ENCODE assay signal across 1 cellular context in the genomic region with DNA sequence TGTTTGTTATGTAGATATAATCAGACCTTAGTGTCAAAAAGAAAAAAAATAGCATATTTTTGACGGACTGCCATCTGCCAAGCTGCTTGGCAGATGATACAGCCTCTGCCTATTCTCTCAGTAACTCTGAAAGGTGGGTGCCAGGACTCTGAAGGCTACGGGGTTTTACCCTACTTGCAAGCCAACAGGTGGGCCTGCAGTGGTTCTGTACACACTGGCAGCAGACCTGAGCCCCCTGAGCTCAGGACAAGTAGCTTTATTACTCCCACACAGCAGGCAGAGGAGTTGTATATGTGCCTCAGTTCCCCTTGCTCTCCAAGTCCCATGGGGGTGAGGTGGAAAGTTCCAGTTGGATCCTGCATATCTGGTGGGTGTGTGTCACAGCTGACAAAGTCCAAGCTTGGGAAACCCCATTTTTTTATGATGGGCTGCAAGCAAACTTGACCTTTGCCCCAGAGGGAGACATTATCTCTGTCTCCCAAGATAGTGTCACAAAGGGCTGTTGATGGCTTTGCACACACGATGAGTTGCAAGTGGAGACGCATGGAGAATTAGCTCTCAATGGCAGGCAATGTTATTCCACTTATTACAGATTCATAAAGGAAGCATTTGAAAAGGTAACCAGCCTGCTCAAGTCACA.
TF ChIP-seq lines count a peak whose summit lies in the region.

No MANE protein-coding gene starts in this region.

TF ChIP-seq in HepG2, 621 proteins besides CTCF, POLR2A, EP300 and RAD21 (continued from another document and continues in another):
- no peak for TF ChIP-seq ZNF577 (CRISPR knock-in tag; IDR thresholded peaks at IDR 0.05; ENCODE audit: borderline replicate concordance, low read depth)
- TF ChIP-seq ZNF562 (CRISPR knock-in tag; IDR thresholded peaks at IDR 0.05; ENCODE audit: borderline replicate concordance): no peak
- no peak for TF ChIP-seq MATR3 (CRISPR knock-in tag; IDR thresholded peaks at IDR 0.05)
- TF ChIP-seq, protein P1, sequence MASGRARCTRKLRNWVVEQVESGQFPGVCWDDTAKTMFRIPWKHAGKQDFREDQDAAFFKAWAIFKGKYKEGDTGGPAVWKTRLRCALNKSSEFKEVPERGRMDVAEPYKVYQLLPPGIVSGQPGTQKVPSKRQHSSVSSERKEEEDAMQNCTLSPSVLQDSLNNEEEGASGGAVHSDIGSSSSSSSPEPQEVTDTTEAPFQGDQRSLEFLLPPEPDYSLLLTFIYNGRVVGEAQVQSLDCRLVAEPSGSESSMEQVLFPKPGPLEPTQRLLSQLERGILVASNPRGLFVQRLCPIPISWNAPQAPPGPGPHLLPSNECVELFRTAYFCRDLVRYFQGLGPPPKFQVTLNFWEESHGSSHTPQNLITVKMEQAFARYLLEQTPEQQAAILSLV (CRISPR knock-in tag; IDR thresholded peaks at IDR 0.05; ENCODE audit: borderline replicate concordance): no peak
- no peak for TF ChIP-seq HES4 (CRISPR knock-in tag; IDR thresholded peaks at IDR 0.05; ENCODE audit: borderline replicate concordance)
- peak; percentile 85 for TF ChIP-seq JUN (CRISPR knock-in tag; IDR thresholded peaks at IDR 0.05)
- TF ChIP-seq NR2F1 (CRISPR knock-in tag; IDR thresholded peaks at IDR 0.05): peak; percentile 88 to 91
- TF ChIP-seq, protein P2, sequence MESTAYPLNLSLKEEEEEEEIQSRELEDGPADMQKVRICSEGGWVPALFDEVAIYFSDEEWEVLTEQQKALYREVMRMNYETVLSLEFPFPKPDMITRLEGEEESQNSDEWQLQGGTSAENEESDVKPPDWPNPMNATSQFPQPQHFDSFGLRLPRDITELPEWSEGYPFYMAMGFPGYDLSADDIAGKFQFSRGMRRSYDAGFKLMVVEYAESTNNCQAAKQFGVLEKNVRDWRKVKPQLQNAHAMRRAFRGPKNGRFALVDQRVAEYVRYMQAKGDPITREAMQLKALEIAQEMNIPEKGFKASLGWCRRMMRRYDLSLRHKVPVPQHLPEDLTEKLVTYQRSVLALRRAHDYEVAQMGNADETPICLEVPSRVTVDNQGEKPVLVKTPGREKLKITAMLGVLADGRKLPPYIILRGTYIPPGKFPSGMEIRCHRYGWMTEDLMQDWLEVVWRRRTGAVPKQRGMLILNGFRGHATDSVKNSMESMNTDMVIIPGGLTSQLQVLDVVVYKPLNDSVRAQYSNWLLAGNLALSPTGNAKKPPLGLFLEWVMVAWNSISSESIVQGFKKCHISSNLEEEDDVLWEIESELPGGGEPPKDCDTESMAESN (CRISPR knock-in tag; conservative IDR thresholded peaks at IDR 0.05): 0 out of 2 replicates have a peak, but pooled peaks have one; percentile 38
- peak; percentile 62; the same call in 1 of the 2 replicates for TF ChIP-seq ZNF441 (CRISPR knock-in tag; IDR thresholded peaks at IDR 0.05; ENCODE audit: borderline replicate concordance)
- TF ChIP-seq, protein P3, sequence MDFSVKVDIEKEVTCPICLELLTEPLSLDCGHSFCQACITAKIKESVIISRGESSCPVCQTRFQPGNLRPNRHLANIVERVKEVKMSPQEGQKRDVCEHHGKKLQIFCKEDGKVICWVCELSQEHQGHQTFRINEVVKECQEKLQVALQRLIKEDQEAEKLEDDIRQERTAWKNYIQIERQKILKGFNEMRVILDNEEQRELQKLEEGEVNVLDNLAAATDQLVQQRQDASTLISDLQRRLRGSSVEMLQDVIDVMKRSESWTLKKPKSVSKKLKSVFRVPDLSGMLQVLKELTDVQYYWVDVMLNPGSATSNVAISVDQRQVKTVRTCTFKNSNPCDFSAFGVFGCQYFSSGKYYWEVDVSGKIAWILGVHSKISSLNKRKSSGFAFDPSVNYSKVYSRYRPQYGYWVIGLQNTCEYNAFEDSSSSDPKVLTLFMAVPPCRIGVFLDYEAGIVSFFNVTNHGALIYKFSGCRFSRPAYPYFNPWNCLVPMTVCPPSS (IDR thresholded peaks at IDR 0.05): no peak
- TF ChIP-seq MTF1 (CRISPR knock-in tag; IDR thresholded peaks at IDR 0.05): peak; percentile 42; the same call in 1 of the 2 replicates
- TF ChIP-seq KLF16 (CRISPR knock-in tag; IDR thresholded peaks at IDR 0.05): peak in 1 of 2 experiments; percentile 82; a peak in 2 of 4 replicates
- TF ChIP-seq GPN1 (CRISPR knock-in tag; IDR thresholded peaks at IDR 0.05; ENCODE audit: borderline replicate concordance): no peak
- TF ChIP-seq, protein P4, sequence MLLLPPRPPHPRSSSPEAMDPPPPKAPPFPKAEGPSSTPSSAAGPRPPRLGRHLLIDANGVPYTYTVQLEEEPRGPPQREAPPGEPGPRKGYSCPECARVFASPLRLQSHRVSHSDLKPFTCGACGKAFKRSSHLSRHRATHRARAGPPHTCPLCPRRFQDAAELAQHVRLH (CRISPR knock-in tag; IDR thresholded peaks at IDR 0.05; ENCODE audit: borderline replicate concordance, low read depth): no peak
- TF ChIP-seq ZNF614 (CRISPR knock-in tag; IDR thresholded peaks at IDR 0.05; ENCODE audit: borderline replicate concordance): peak; percentile 92
- TF ChIP-seq YEATS4 (CRISPR knock-in tag; IDR thresholded peaks at IDR 0.05; ENCODE audit: borderline replicate concordance): peak; percentile 60; the same call in 1 of the 2 replicates
- TF ChIP-seq, protein P5, sequence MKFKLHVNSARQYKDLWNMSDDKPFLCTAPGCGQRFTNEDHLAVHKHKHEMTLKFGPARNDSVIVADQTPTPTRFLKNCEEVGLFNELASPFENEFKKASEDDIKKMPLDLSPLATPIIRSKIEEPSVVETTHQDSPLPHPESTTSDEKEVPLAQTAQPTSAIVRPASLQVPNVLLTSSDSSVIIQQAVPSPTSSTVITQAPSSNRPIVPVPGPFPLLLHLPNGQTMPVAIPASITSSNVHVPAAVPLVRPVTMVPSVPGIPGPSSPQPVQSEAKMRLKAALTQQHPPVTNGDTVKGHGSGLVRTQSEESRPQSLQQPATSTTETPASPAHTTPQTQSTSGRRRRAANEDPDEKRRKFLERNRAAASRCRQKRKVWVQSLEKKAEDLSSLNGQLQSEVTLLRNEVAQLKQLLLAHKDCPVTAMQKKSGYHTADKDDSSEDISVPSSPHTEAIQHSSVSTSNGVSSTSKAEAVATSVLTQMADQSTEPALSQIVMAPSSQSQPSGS (CRISPR knock-in tag; IDR thresholded peaks at IDR 0.05): peak; percentile 85; the same call in 1 of the 2 replicates
- no peak for TF ChIP-seq ZKSCAN8 (CRISPR knock-in tag; IDR thresholded peaks at IDR 0.05; ENCODE audit: borderline replicate concordance)
- peak; percentile 84; the same call in 1 of the 2 replicates for TF ChIP-seq SSRP1 (CRISPR knock-in tag; IDR thresholded peaks at IDR 0.05)
- TF ChIP-seq, protein P6, sequence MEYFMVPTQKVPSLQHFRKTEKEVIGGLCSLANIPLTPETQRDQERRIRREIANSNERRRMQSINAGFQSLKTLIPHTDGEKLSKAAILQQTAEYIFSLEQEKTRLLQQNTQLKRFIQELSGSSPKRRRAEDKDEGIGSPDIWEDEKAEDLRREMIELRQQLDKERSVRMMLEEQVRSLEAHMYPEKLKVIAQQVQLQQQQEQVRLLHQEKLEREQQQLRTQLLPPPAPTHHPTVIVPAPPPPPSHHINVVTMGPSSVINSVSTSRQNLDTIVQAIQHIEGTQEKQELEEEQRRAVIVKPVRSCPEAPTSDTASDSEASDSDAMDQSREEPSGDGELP (IDR thresholded peaks at IDR 0.05; ENCODE audit: borderline replicate concordance, low read depth): peak; percentile 90; the same call in 1 of the 2 replicates
- TF ChIP-seq THAP11 (CRISPR knock-in tag; IDR thresholded peaks at IDR 0.05): peak; percentile 74
- TF ChIP-seq, protein P7, sequence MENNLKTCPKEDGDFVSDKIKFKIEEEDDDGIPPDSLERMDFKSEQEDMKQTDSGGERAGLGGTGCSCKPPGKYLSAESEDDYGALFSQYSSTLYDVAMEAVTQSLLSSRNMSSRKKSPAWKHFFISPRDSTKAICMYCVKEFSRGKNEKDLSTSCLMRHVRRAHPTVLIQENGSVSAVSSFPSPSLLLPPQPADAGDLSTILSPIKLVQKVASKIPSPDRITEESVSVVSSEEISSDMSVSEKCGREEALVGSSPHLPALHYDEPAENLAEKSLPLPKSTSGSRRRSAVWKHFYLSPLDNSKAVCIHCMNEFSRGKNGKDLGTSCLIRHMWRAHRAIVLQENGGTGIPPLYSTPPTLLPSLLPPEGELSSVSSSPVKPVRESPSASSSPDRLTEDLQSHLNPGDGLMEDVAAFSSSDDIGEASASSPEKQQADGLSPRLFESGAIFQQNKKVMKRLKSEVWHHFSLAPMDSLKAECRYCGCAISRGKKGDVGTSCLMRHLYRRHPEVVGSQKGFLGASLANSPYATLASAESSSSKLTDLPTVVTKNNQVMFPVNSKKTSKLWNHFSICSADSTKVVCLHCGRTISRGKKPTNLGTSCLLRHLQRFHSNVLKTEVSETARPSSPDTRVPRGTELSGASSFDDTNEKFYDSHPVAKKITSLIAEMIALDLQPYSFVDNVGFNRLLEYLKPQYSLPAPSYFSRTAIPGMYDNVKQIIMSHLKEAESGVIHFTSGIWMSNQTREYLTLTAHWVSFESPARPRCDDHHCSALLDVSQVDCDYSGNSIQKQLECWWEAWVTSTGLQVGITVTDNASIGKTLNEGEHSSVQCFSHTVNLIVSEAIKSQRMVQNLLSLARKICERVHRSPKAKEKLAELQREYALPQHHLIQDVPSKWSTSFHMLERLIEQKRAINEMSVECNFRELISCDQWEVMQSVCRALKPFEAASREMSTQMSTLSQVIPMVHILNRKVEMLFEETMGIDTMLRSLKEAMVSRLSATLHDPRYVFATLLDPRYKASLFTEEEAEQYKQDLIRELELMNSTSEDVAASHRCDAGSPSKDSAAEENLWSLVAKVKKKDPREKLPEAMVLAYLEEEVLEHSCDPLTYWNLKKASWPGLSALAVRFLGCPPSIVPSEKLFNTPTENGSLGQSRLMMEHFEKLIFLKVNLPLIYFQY (CRISPR knock-in tag; IDR thresholded peaks at IDR 0.05; ENCODE audit: borderline replicate concordance): peak; percentile 88; the same call in 1 of the 2 replicates
- TF ChIP-seq KMT2B (CRISPR knock-in tag; IDR thresholded peaks at IDR 0.05): no peak; the same call in 1 of the 2 replicates
- TF ChIP-seq ZNF615 (CRISPR knock-in tag; IDR thresholded peaks at IDR 0.05; ENCODE audit: borderline replicate concordance): no peak
- TF ChIP-seq RXRB (CRISPR knock-in tag; IDR thresholded peaks at IDR 0.05; ENCODE audit: borderline replicate concordance): peak; percentile 97
- TF ChIP-seq, protein P8, sequence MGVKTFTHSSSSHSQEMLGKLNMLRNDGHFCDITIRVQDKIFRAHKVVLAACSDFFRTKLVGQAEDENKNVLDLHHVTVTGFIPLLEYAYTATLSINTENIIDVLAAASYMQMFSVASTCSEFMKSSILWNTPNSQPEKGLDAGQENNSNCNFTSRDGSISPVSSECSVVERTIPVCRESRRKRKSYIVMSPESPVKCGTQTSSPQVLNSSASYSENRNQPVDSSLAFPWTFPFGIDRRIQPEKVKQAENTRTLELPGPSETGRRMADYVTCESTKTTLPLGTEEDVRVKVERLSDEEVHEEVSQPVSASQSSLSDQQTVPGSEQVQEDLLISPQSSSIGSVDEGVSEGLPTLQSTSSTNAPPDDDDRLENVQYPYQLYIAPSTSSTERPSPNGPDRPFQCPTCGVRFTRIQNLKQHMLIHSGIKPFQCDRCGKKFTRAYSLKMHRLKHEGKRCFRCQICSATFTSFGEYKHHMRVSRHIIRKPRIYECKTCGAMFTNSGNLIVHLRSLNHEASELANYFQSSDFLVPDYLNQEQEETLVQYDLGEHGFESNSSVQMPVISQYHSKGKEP (CRISPR knock-in tag; IDR thresholded peaks at IDR 0.05): no peak
- TF ChIP-seq, protein P9, sequence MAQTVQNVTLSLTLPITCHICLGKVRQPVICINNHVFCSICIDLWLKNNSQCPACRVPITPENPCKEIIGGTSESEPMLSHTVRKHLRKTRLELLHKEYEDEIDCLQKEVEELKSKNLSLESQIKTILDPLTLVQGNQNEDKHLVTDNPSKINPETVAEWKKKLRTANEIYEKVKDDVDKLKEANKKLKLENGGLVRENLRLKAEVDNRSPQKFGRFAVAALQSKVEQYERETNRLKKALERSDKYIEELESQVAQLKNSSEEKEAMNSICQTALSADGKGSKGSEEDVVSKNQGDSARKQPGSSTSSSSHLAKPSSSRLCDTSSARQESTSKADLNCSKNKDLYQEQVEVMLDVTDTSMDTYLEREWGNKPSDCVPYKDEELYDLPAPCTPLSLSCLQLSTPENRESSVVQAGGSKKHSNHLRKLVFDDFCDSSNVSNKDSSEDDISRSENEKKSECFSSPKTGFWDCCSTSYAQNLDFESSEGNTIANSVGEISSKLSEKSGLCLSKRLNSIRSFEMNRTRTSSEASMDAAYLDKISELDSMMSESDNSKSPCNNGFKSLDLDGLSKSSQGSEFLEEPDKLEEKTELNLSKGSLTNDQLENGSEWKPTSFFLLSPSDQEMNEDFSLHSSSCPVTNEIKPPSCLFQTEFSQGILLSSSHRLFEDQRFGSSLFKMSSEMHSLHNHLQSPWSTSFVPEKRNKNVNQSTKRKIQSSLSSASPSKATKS (CRISPR knock-in tag; IDR thresholded peaks at IDR 0.05): 0 out of 2 replicates have a peak, but pooled peaks have one; percentile 19
- TF ChIP-seq SCMH1 (CRISPR knock-in tag; IDR thresholded peaks at IDR 0.05; ENCODE audit: borderline replicate concordance): no peak
- no peak; the same call in 1 of the 2 replicates for TF ChIP-seq TP53 (CRISPR knock-in tag; conservative IDR thresholded peaks at IDR 0.05)
- TF ChIP-seq SP2 (CRISPR knock-in tag; IDR thresholded peaks at IDR 0.05): no peak
- TF ChIP-seq RBFOX2 (IDR thresholded peaks at IDR 0.05; ENCODE audit: low read depth, low read length): no peak
- no peak for TF ChIP-seq RORA (CRISPR knock-in tag; IDR thresholded peaks at IDR 0.05)
- TF ChIP-seq SOX13 (IDR thresholded peaks at IDR 0.05): 0 out of 2 replicates have a peak, but pooled peaks have one; percentile 21
- peak in 1 of 2 experiments; percentile 92; a peak in 2 of 4 replicates for TF ChIP-seq SOX13 (CRISPR knock-in tag; conservative IDR thresholded peaks at IDR 0.05 in 1 of 2, IDR thresholded peaks at IDR 0.05 in 1 of 2)
- TF ChIP-seq, protein P10, sequence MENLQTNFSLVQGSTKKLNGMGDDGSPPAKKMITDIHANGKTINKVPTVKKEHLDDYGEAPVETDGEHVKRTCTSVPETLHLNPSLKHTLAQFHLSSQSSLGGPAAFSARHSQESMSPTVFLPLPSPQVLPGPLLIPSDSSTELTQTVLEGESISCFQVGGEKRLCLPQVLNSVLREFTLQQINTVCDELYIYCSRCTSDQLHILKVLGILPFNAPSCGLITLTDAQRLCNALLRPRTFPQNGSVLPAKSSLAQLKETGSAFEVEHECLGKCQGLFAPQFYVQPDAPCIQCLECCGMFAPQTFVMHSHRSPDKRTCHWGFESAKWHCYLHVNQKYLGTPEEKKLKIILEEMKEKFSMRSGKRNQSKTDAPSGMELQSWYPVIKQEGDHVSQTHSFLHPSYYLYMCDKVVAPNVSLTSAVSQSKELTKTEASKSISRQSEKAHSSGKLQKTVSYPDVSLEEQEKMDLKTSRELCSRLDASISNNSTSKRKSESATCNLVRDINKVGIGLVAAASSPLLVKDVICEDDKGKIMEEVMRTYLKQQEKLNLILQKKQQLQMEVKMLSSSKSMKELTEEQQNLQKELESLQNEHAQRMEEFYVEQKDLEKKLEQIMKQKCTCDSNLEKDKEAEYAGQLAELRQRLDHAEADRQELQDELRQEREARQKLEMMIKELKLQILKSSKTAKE (CRISPR knock-in tag; IDR thresholded peaks at IDR 0.05; ENCODE audit: borderline replicate concordance): peak; percentile 60; the same call in 1 of the 2 replicates
- TF ChIP-seq FOXO1 (CRISPR knock-in tag; IDR thresholded peaks at IDR 0.05): peak; percentile 88
